ENCODE assay signal across 8 cellular contexts in the genomic region with DNA sequence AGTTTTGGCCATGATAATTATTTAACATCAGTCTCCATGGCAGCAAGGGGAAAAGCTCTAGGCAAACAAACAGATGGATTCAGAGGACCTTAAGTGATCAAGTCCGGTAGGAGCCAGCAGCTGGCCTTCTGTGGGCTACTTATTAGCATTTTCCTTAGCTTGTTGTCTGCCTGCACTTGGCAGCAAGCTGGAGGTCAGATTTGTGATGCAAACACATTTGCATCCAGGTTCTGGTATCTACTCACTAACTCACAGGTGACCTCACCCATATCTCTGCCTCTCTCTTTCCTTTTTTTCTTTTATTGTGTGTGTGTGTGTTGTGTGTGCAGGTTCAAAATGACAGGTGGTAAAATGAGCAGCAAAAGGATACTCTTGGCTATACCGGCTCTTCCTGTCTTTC. TPM values are rescaled to one million over a fixed set of nuclear protein-coding genes. Genes with fewer than 3 reads are reported as not detected.
DNase-seq lines count a peak whose midpoint lies in the region; ATAC-seq and TF ChIP-seq lines count a peak whose summit lies in the region.

No MANE protein-coding gene starts in this region.

- peak overlapping the region; percentile 7 for H3K9ac ChIP-seq in smooth muscle cell (ENCODE audit: low read depth)

- ATAC-seq in heart right ventricle: peak; percentile 22 to 63 (median 44)
- ATAC-seq in HG03469 (IDR thresholded peaks at IDR 0.05; ENCODE audit: unreplicated experiment): no peak
- no peak for ATAC-seq in GM21619 (IDR thresholded peaks at IDR 0.05; ENCODE audit: unreplicated experiment)

- POLR2A ChIA-PET in HEK293 (lab: Yijun Ruan, JAX): interaction anchor here (0.5 to 0.9 kb wide), 2 partner anchors 32 to 58 kb away, joined by 3 to 4 read pairs; no protein-coding TSS in a partner anchor

- peaks cover 13% of the 10 kb centered on the region for H4K20me1 ChIP-seq in smooth muscle cell (ENCODE audit: low read depth)

- CTCF ChIA-PET in HEK293 (lab: Yijun Ruan, JAX): no interaction called here

- H3K36me3 ChIP-seq in HEK293 (ENCODE audit: control insufficient read depth in 2 of 2, insufficient read depth in 1 of 2, low read length in 2 of 2) (no peaks in the 10 kb centered on the region), heart right ventricle (no peaks in the 10 kb centered on the region), smooth muscle cell (ENCODE audit: low read depth) (no peaks in the 10 kb centered on the region)

- no peak overlapping the region for H2AFZ ChIP-seq in smooth muscle cell (ENCODE audit: low read depth)

- no peaks in the 10 kb centered on the region for H3K9me3 ChIP-seq in HEK293 (ENCODE audit: control insufficient read depth, insufficient read depth, low read depth, low read length)
- H3K9me3 ChIP-seq in heart right ventricle: no peaks in the 10 kb centered on the region
- H3K9me3 ChIP-seq in smooth muscle cell (replicated peaks; ENCODE audit: low read depth): no peaks in the 10 kb centered on the region

- DNase-seq in SW480 (ENCODE audit: low spot score): peak; percentile 43
- peak in 1 of 2 donors; percentile 23 for DNase-seq in heart right ventricle
- DNase-seq in smooth muscle cell (lab: John Stamatoyannopoulos, UW; ENCODE audit: unreplicated experiment): no peak
- no peak for DNase-seq in activated CD4-positive, alpha-beta T cell treated with anti-CD3 and anti-CD28 coated beads, Interleukin-2, amount 50 U/mL, for 48 hours
- DNase-seq in SIG-M5 (lab: John Stamatoyannopoulos, UW): no peak

- peaks cover 87% of the 10 kb centered on the region for H3K79me2 ChIP-seq in smooth muscle cell (ENCODE audit: low read depth)

- H3K4me3 ChIP-seq in HEK293 (ENCODE audit: low read depth, low read length): no peak overlapping the region
- H3K4me3 ChIP-seq in heart right ventricle: peak overlapping the region in 1 of 10 donors; percentile 8
- H3K4me3 ChIP-seq in smooth muscle cell: no peak overlapping the region

- H3K27ac ChIP-seq in HEK293 (ENCODE audit: extremely low read depth, low read depth, low read length) (no peak overlapping the region), heart right ventricle (peak overlapping the region in 8 of 10 donors; percentile 24 to 80 (median 68)), smooth muscle cell (ENCODE audit: low read depth) (peak overlapping the region; percentile 72)

- H3K4me1 ChIP-seq in HEK293 (ENCODE audit: control insufficient read depth, insufficient read depth, low read length): no peaks in the 10 kb centered on the region
- H3K4me1 ChIP-seq in heart right ventricle: peaks cover 0 to 51% (median 29%) of the 10 kb centered on the region in 9 donors
- peaks cover 19% of the 10 kb centered on the region for H3K4me1 ChIP-seq in smooth muscle cell (ENCODE audit: low read depth)

- intact Hi-C loops in heart right ventricle (cut with DNase I): no loop called here

- TF ChIP-seq CTCF in HEK293 (tag by site-specific recombination; IDR thresholded peaks at IDR 0.05): no peak
- TF ChIP-seq CTCF in heart right ventricle (IDR thresholded peaks at IDR 0.05): no peak
- no peak for TF ChIP-seq CTCF in smooth muscle cell (IDR thresholded peaks at IDR 0.05; ENCODE audit: borderline replicate concordance, insufficient read depth, poor library complexity, severe bottlenecking)

- 5 to 9% methylated on average over 2 of the region's 2 CpGs for WGBS in heart right ventricle, 2 donors
- 22% methylated on average over 2 of the region's 2 CpGs for WGBS in smooth muscle cell (ENCODE audit: low lambda C conversion rate)

- H3F3A ChIP-seq in smooth muscle cell (ENCODE audit: low read depth): peaks cover 4% of the 10 kb centered on the region

- H3K4me2 ChIP-seq in smooth muscle cell: peak overlapping the region; percentile 53

- H3K27me3 ChIP-seq in heart right ventricle (no peaks in the 10 kb centered on the region), smooth muscle cell (ENCODE audit: low read depth) (no peaks in the 10 kb centered on the region)

TF ChIP-seq in HEK293, 187 proteins besides CTCF, POLR2A, EP300 and RAD21 (continues in another document):
- TF ChIP-seq, protein P1, sequence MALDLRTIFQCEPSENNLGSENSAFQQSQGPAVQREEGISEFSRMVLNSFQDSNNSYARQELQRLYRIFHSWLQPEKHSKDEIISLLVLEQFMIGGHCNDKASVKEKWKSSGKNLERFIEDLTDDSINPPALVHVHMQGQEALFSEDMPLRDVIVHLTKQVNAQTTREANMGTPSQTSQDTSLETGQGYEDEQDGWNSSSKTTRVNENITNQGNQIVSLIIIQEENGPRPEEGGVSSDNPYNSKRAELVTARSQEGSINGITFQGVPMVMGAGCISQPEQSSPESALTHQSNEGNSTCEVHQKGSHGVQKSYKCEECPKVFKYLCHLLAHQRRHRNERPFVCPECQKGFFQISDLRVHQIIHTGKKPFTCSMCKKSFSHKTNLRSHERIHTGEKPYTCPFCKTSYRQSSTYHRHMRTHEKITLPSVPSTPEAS (tag by site-specific recombination; IDR thresholded peaks at IDR 0.05): no peak
- TF ChIP-seq ZNF138 (tag by site-specific recombination; IDR thresholded peaks at IDR 0.05; ENCODE audit: borderline replicate concordance) (no peak), ZNF501 (tag by site-specific recombination; IDR thresholded peaks at IDR 0.05) (no peak), ZNF585B (tag by site-specific recombination; IDR thresholded peaks at IDR 0.05) (no peak), ZBTB26 (tag by site-specific recombination; optimal IDR thresholded peaks at IDR 0.05) (no peak), ZNF302 (tag by site-specific recombination; IDR thresholded peaks at IDR 0.05; ENCODE audit: low read depth) (no peak), ZNF624 (tag by site-specific recombination; IDR thresholded peaks at IDR 0.05) (no peak), ZNF785 (tag by site-specific recombination; IDR thresholded peaks at IDR 0.05) (no peak), ZBTB17 (tag by site-specific recombination; IDR thresholded peaks at IDR 0.05) (peak; percentile 57; the same call in 1 of the 2 replicates), ZNF23 (tag by site-specific recombination; IDR thresholded peaks at IDR 0.05; ENCODE audit: borderline replicate concordance) (no peak), ZNF157 (tag by site-specific recombination; IDR thresholded peaks at IDR 0.05) (no peak), FEZF1 (tag by site-specific recombination; IDR thresholded peaks at IDR 0.05) (peak; percentile 22; the same call in 1 of the 2 replicates), PRDM4 (tag by site-specific recombination; IDR thresholded peaks at IDR 0.05) (no peak), ZIC2 (tag by site-specific recombination; IDR thresholded peaks at IDR 0.05) (no peak), ZBTB8A (tag by site-specific recombination; IDR thresholded peaks at IDR 0.05) (no peak), ZNF544 (tag by site-specific recombination; IDR thresholded peaks at IDR 0.05) (no peak), SP7 (tag by site-specific recombination; IDR thresholded peaks at IDR 0.05) (no peak), KLF1 (tag by site-specific recombination; IDR thresholded peaks at IDR 0.05) (no peak), MEIS1 (CRISPR knock-in tag; IDR thresholded peaks at IDR 0.05; ENCODE audit: borderline replicate concordance) (no peak), ZNF747 (tag by site-specific recombination; IDR thresholded peaks at IDR 0.05) (no peak), OSR2 (tag by site-specific recombination; IDR thresholded peaks at IDR 0.05) (peak; percentile 57), ZNF335 (tag by site-specific recombination; conservative IDR thresholded peaks at IDR 0.05) (no peak)
- TF ChIP-seq, protein P2, sequence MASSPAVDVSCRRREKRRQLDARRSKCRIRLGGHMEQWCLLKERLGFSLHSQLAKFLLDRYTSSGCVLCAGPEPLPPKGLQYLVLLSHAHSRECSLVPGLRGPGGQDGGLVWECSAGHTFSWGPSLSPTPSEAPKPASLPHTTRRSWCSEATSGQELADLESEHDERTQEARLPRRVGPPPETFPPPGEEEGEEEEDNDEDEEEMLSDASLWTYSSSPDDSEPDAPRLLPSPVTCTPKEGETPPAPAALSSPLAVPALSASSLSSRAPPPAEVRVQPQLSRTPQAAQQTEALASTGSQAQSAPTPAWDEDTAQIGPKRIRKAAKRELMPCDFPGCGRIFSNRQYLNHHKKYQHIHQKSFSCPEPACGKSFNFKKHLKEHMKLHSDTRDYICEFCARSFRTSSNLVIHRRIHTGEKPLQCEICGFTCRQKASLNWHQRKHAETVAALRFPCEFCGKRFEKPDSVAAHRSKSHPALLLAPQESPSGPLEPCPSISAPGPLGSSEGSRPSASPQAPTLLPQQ (tag by site-specific recombination; IDR thresholded peaks at IDR 0.05): no peak

RNA-seq across cellular contexts. Expression of gene ARHGAP42, which starts 32.3 kb away (rescaled TPM):
- total RNA-seq in heart right ventricle: 10 to 100 TPM in 5 of 10 donors, 1 to 10 TPM in 5; 7.3 to 13.1 (median 9.5) TPM
- 1 to 10 TPM; 3.9 to 5.0 TPM for polyA plus RNA-seq in heart right ventricle
- total RNA-seq in smooth muscle cell: 49.3 and 53.4 TPM in 2 replicates
- 12.2 and 12.7 TPM in 2 replicates for polyA plus RNA-seq in smooth muscle cell

Comparison
In these comparisons a context has a peak if more than half of its experiments do, and no peak if none do; other contexts are left out.
1. ATAC-seq: peak in heart right ventricle (8 of 8); none in HG03469 (single experiment) and GM21619 (single experiment).